26 cellular contexts compared by ENCODE assay signal in the genomic region with DNA sequence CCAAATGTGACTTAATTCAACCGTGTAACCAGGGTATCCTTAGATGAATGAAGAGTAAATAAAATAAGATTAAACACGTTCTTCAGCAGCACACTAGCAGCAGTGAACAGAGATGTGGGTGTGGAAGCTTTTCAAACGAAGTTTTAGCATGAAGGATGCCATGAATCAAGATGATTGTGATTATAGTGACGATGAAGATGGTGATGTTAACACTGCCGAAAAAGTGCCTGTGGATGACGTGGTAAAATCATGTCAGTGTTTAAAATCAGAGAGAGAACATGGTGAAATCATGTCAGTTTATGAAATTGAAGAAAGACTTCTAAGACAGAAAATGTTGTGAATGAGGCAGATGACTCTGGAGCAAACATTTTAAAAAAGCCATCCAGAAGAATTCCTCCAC. TPM values are rescaled to one million over a fixed set of nuclear protein-coding genes. Genes with fewer than 3 reads are reported as not detected.
DNase-seq lines count a peak whose midpoint lies in the region; ATAC-seq, FAIRE-seq and TF ChIP-seq lines count a peak whose summit lies in the region.
"Had no signal": no experiment of that assay in that cellular context is flagged by ENCODE, and none has a peak within 500 bp of the region (broad histone marks: within the 10 kb centered on the region; RNA-seq: fewer than 3 reads in every experiment).

No MANE protein-coding gene starts in this region.

- FAIRE-seq in GM19239 (lab: Jason Lieb, UNC): no peak

- ATAC-seq in HG03457 (IDR thresholded peaks at IDR 0.05; ENCODE audit: unreplicated experiment) (no peak), GM21825 (IDR thresholded peaks at IDR 0.05; ENCODE audit: unreplicated experiment) (no peak)
- ATAC-seq: effector memory CD8-positive, alpha-beta T cell; left colon; naive thymus-derived CD8-positive, alpha-beta T cell had no signal

- H3K9me3 ChIP-seq in smooth muscle cell (replicated peaks; ENCODE audit: low read depth): no peaks in the 10 kb centered on the region
- H3K9me3 ChIP-seq: thoracic aorta had no signal

- peak overlapping the region; percentile 6 to 10 for H3K4me3 ChIP-seq in foreskin fibroblast (ENCODE audit: low read depth in 1 of 2, low read length in 2 of 2)
- H3K4me3 ChIP-seq in smooth muscle cell: no peak overlapping the region
- H3K4me3 ChIP-seq: thoracic aorta had no signal

- peak overlapping the region; percentile 91 for H3K27ac Mint-ChIP-seq in HFFc6
- H3K27ac Mint-ChIP-seq: activated CD4-positive, alpha-beta T cell treated with anti-CD3 and anti-CD28 coated beads, Interleukin-2, amount 10 ng/mL, durations not matched to agents 7 days and 5 days; activated naive CD8-positive, alpha-beta T cell treated with anti-CD3 and anti-CD28 coated beads, Interleukin-2, amount 10 ng/mL, durations not matched to agents 7 days and 5 days; activated T-helper 2 cell treated with anti-CD3 and anti-CD28 coated beads, Interferon-gamma antibody, Interleukin-2, Interleukin-4, amounts not matched to agents 10 μg/mL and 5 μg/mL and 100 μg/mL, durations not matched to agents 14 hours and 24 hours and 36 hours; effector memory CD8-positive, alpha-beta T cell; T-helper 2 cell treated with Interferon-gamma antibody and Interleukin-4, amounts not matched to agents 5 μg/mL and 100 μg/mL, for 36 hours had no signal

- H3K4me1 Mint-ChIP-seq in HFFc6 (ENCODE audit: low read depth): peaks cover 43% of the 10 kb centered on the region
- H3K4me1 Mint-ChIP-seq: activated CD4-positive, alpha-beta T cell treated with anti-CD3 and anti-CD28 coated beads, Interleukin-2, amount 10 ng/mL, durations not matched to agents 7 days and 5 days; activated naive CD8-positive, alpha-beta T cell treated with anti-CD3 and anti-CD28 coated beads, Interleukin-2, amount 10 ng/mL, durations not matched to agents 7 days and 5 days had no signal

- TF ChIP-seq CTCF in HFFc6 (IDR thresholded peaks at IDR 0.05): no peak
- no peak for TF ChIP-seq CTCF in foreskin fibroblast (IDR thresholded peaks at IDR 0.05; ENCODE audit: low read depth, low read length)
- no peak for TF ChIP-seq CTCF in smooth muscle cell (IDR thresholded peaks at IDR 0.05; ENCODE audit: borderline replicate concordance, insufficient read depth, poor library complexity, severe bottlenecking)

- H3K9ac ChIP-seq in smooth muscle cell (ENCODE audit: low read depth): no peak overlapping the region

- H3K27me3 Mint-ChIP-seq in HFFc6 (ENCODE audit: insufficient read depth): no peaks in the 10 kb centered on the region; the same call in 1 of the 2 replicates
- H3K27me3 Mint-ChIP-seq: activated CD4-positive, alpha-beta T cell treated with anti-CD3 and anti-CD28 coated beads, Interleukin-2, amount 10 ng/mL, durations not matched to agents 7 days and 5 days; activated naive CD8-positive, alpha-beta T cell treated with anti-CD3 and anti-CD28 coated beads, Interleukin-2, amount 10 ng/mL, durations not matched to agents 7 days and 5 days; brain; CD4-positive, alpha-beta memory T cell; effector memory CD8-positive, alpha-beta T cell; naive thymus-derived CD8-positive, alpha-beta T cell had no signal

- H3K79me2 ChIP-seq in smooth muscle cell (ENCODE audit: low read depth): peaks cover 99% of the 10 kb centered on the region

- H2AFZ ChIP-seq in smooth muscle cell (ENCODE audit: low read depth): no peak overlapping the region

- peak overlapping the region; percentile 16 for H3K4me2 ChIP-seq in smooth muscle cell

- H3F3A ChIP-seq in smooth muscle cell (ENCODE audit: low read depth): peaks cover 4% of the 10 kb centered on the region

- peak overlapping the region; percentile 81 for H3K4me3 Mint-ChIP-seq in HFFc6
- H3K4me3 Mint-ChIP-seq: activated CD4-positive, alpha-beta T cell treated with anti-CD3 and anti-CD28 coated beads, Interleukin-2, amount 10 ng/mL, durations not matched to agents 7 days and 5 days; activated naive CD8-positive, alpha-beta T cell treated with anti-CD3 and anti-CD28 coated beads, Interleukin-2, amount 10 ng/mL, durations not matched to agents 7 days and 5 days; brain; CD4-positive, alpha-beta memory T cell; T-helper 2 cell treated with Interferon-gamma antibody and Interleukin-4, amounts not matched to agents 5 μg/mL and 100 μg/mL, for 36 hours had no signal

- no peaks in the 10 kb centered on the region for H3K27me3 ChIP-seq in smooth muscle cell (ENCODE audit: low read depth)

- H3K36me3 Mint-ChIP-seq in HFFc6 (ENCODE audit: low read depth): no peaks in the 10 kb centered on the region

- H4K20me1 ChIP-seq in smooth muscle cell (ENCODE audit: low read depth): peaks cover 100% of the 10 kb centered on the region

- peak overlapping the region; percentile 62 for H3K27ac ChIP-seq in smooth muscle cell (ENCODE audit: low read depth)
- H3K27ac ChIP-seq: thoracic aorta, VCaP had no signal

- WGBS in smooth muscle cell (ENCODE audit: low lambda C conversion rate): 88% methylated on average over 6 of the region's 6 CpGs

- DNase-seq in HFFc6: no peak
- peak; percentile 16 for DNase-seq in amniotic epithelial cell (ENCODE audit: low read depth)
- DNase-seq in foreskin fibroblast: no peak
- DNase-seq in smooth muscle cell (lab: John Stamatoyannopoulos, UW; ENCODE audit: unreplicated experiment): no peak
- no peak for DNase-seq in GM19239 (ENCODE audit: insufficient read length, low spot score)
- DNase-seq: activated CD4-positive, alpha-beta T cell treated with anti-CD3 and anti-CD28 coated beads, Interleukin-2, amount 10 ng/mL, durations not matched to agents 7 days and 5 days; activated naive CD8-positive, alpha-beta T cell treated with anti-CD3 and anti-CD28 coated beads, Interleukin-2, amount 10 ng/mL, durations not matched to agents 7 days and 5 days; AML-193; CD4-positive, alpha-beta memory T cell; effector memory CD8-positive, alpha-beta T cell; head of caudate nucleus; left colon; naive thymus-derived CD8-positive, alpha-beta T cell; NCI-H2029 treated with DMSO at 0.1 percent for 48 hours; NCI-H345; NCI-H774; occipital lobe; stimulated activated CD4-positive, alpha-beta T cell treated with anti-CD3 and anti-CD28 coated beads, Interleukin-12 subunit alpha, Interleukin-12 subunit beta, amount 100 ng/mL, for 4 hours; stimulated activated naive CD4-positive, alpha-beta T cell treated with Interleukin-2 at 50 U/mL for 16 hours had no signal

- no peaks in the 10 kb centered on the region for H3K36me3 ChIP-seq in smooth muscle cell (ENCODE audit: low read depth)
- H3K36me3 ChIP-seq: thoracic aorta had no signal

- no peaks in the 10 kb centered on the region for H3K9me3 Mint-ChIP-seq in HFFc6
- H3K9me3 Mint-ChIP-seq: activated naive CD8-positive, alpha-beta T cell treated with anti-CD3 and anti-CD28 coated beads, Interleukin-2, amount 10 ng/mL, durations not matched to agents 7 days and 5 days; activated T-helper 2 cell treated with anti-CD3 and anti-CD28 coated beads, Interferon-gamma antibody, Interleukin-2, Interleukin-4, amounts not matched to agents 10 μg/mL and 5 μg/mL and 100 μg/mL, durations not matched to agents 14 hours and 24 hours and 36 hours; effector memory CD8-positive, alpha-beta T cell; naive thymus-derived CD8-positive, alpha-beta T cell; T-helper 2 cell treated with Interferon-gamma antibody and Interleukin-4, amounts not matched to agents 5 μg/mL and 100 μg/mL, for 36 hours had no signal

- peaks cover 7% of the 10 kb centered on the region for H3K4me1 ChIP-seq in smooth muscle cell (ENCODE audit: low read depth)

RNA-seq across cellular contexts. Expression of a gene that starts 19.2 kb away (rescaled TPM):
- total RNA-seq in HFFc6 (2021; fragmentation: NEBNext Ultra II Directional; extraction: Animal tissue kit (Norgen Biotek cat#: 25700)): 10 to 100 TPM; 26.5 to 32.6 (median 29.3) TPM
- 27.8 and 29.9 TPM in 2 replicates for total RNA-seq in smooth muscle cell
- 10.6 and 20.7 TPM in 2 replicates for polyA plus RNA-seq in smooth muscle cell
